ENCODE assay signal across 1 cellular context in genomic region chr13:25001807-25002206, GRCh38.
TF ChIP-seq lines count a peak whose summit lies in the region.

No MANE protein-coding gene starts in this region.

TF ChIP-seq in A549, 52 proteins besides CTCF, POLR2A, EP300 and RAD21 (continued from another document):
- TF ChIP-seq ESRRA (IDR thresholded peaks at IDR 0.05; ENCODE audit: borderline replicate concordance, low read length), result no peak
